Comparison of ENCODE assay signal across 11 cellular contexts in genomic region chr5:180358694-180359093, GRCh38.
"Had no signal": no experiment of that assay in that cellular context is flagged by ENCODE, and none has a peak within 500 bp of the region (broad histone marks: within the 10 kb centered on the region; RNA-seq: fewer than 3 reads in every experiment).

No MANE protein-coding gene starts in this region.

- H3K9me3 ChIP-seq: HAP-1 had no signal

- H3K4me2 ChIP-seq: GM23338 had no signal

- H3K36me3 ChIP-seq: HAP-1 had no signal

- DNase-seq: GM23248, GOT3, H7, H9, HCEC 1CT, HFFc6 had no signal

- H3K27ac ChIP-seq: GM23248 had no signal

- H3K4me1 ChIP-seq: HAP-1 had no signal

- H3K4me3 ChIP-seq: GM23248, GM23338, HAP-1 had no signal

- ATAC-seq: GM23338, HCT116 had no signal

- H3K9ac ChIP-seq: GM23248 had no signal

- FAIRE-seq: H1, H54 had no signal

- H2AFZ ChIP-seq: GM23248, GM23338 had no signal
